Comparison of ENCODE assay signal across 8 cellular contexts in genomic region chr2:203583696-203584095, GRCh38. TPM values are rescaled to one million over a fixed set of nuclear protein-coding genes. Genes with fewer than 3 reads are reported as not detected.
DNase-seq lines count a peak whose midpoint lies in the region; ATAC-seq and TF ChIP-seq lines count a peak whose summit lies in the region.

No MANE protein-coding gene starts in this region.

- no peak for TF ChIP-seq CTCF in GM06990 (IDR thresholded peaks at IDR 0.05; ENCODE audit: insufficient read depth, low read length, poor library complexity, severe bottlenecking)

- peaks cover 2% of the 10 kb centered on the region; the same call in 1 of the 2 replicates for H3K27me3 ChIP-seq in GM06990 (replicated peaks; ENCODE audit: control insufficient read depth, insufficient read depth, low read length)

- H3K36me3 ChIP-seq in GM06990 (ENCODE audit: control insufficient read depth, insufficient read depth, low read length), result no peaks in the 10 kb centered on the region

- H3K4me3 ChIP-seq in GM06990 (replicated peaks; ENCODE audit: low read depth, low read length), result no peak overlapping the region

- peak; percentile 62 for ATAC-seq in GM21576 (IDR thresholded peaks at IDR 0.05; ENCODE audit: unreplicated experiment)

- peak overlapping the region; percentile 68 for H3K27ac ChIP-seq in epithelial cell of prostate

- peak; percentile 40 for DNase-seq in GM06990 (ENCODE audit: extremely low read depth, insufficient read length)
- DNase-seq in M059J (ENCODE audit: low read depth), result peak; percentile 91
- peak; percentile 49 for DNase-seq in epithelial cell of prostate (ENCODE audit: low read depth, low spot score)
- no peak for DNase-seq in DMS153 treated with DMSO at 0.1 percent for 48 hours (lab: John Stamatoyannopoulos, UW; ENCODE audit: unreplicated experiment)
- DNase-seq in NCI-H1694 treated with DMSO at 0.1 percent for 48 hours (lab: John Stamatoyannopoulos, UW), result no peak
- DNase-seq in SHP77 treated with DMSO at 0.1 percent for 48 hours (lab: John Stamatoyannopoulos, UW), result no peak
- no peak for DNase-seq in NCI-H1930 (lab: John Stamatoyannopoulos, UW)

RNA-seq across cellular contexts. Expression of gene RAPH1, which starts 48.6 kb away (rescaled TPM):
- total RNA-seq in M059J (2014; rRNA removed; shearing (Covaris generic)), result 9.3 and 13.8 TPM in 2 replicates

Comparison
In these comparisons a context has a peak if more than half of its experiments do, and no peak if none do; other contexts are left out.
1. DNase-seq: peak in GM06990 (single experiment), M059J (single experiment) and epithelial cell of prostate (single experiment); none in DMS153 treated with DMSO at 0.1 percent for 48 hours (single experiment), NCI-H1694 treated with DMSO at 0.1 percent for 48 hours (single experiment), SHP77 treated with DMSO at 0.1 percent for 48 hours (single experiment) and NCI-H1930 (0 of 2).